ENCODE assay signal across 1 cellular context in genomic region chr22:44765571-44766285, GRCh38.
TF ChIP-seq lines count a peak whose summit lies in the region.

No MANE protein-coding gene starts in this region.

TF ChIP-seq in HepG2, 621 proteins besides CTCF, POLR2A, EP300 and RAD21:
- TF ChIP-seq ATF5 (CRISPR knock-in tag; IDR thresholded peaks at IDR 0.05; ENCODE audit: low read depth) = no peak
- TF ChIP-seq NFAT5 (CRISPR knock-in tag; IDR thresholded peaks at IDR 0.05) = no peak
- TF ChIP-seq ZNF253 (CRISPR knock-in tag; IDR thresholded peaks at IDR 0.05; ENCODE audit: borderline replicate concordance) = no peak
- no peak for TF ChIP-seq AKNA (CRISPR knock-in tag; IDR thresholded peaks at IDR 0.05; ENCODE audit: borderline replicate concordance)
- TF ChIP-seq ZNF335 (CRISPR knock-in tag; IDR thresholded peaks at IDR 0.05) = no peak
- no peak for TF ChIP-seq GABPB1 (CRISPR knock-in tag; IDR thresholded peaks at IDR 0.05)
- no peak for TF ChIP-seq ZNF557 (CRISPR knock-in tag; IDR thresholded peaks at IDR 0.05)
- no peak for TF ChIP-seq HNRNPLL (IDR thresholded peaks at IDR 0.05; ENCODE audit: low read depth, low read length, poor library complexity, severe bottlenecking)
- TF ChIP-seq GPN1 (CRISPR knock-in tag; IDR thresholded peaks at IDR 0.05; ENCODE audit: borderline replicate concordance) = no peak
- TF ChIP-seq ZBTB38 (CRISPR knock-in tag; IDR thresholded peaks at IDR 0.05) = no peak
- no peak for TF ChIP-seq TFDP1 (CRISPR knock-in tag; IDR thresholded peaks at IDR 0.05; ENCODE audit: borderline replicate concordance)
- no peak for TF ChIP-seq HNRNPL (IDR thresholded peaks at IDR 0.05; ENCODE audit: low read depth, low read length)
